1 cellular context compared by ENCODE assay signal in the genomic region with DNA sequence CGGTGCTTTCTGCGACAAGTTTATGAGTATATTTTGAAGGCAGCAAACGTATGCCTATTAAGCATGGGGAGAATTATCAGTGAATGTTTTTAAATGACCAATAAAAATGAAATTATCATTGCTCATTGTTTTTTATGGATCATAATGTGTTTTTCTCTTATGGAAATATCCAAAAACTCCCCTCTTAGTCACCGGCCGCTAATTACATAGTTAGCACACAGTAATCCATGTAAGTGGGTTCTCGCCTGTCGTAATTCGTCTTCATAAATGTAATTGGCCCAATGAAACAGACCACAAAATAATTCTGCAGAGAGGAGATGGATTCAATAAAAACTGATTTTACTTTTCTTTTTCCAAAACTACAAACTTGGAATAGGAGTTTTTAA.
TF ChIP-seq lines count a peak whose summit lies in the region.

No MANE protein-coding gene starts in this region.

TF ChIP-seq in WTC11, 78 proteins besides CTCF, POLR2A, EP300 and RAD21 (continued from another document):
- TF ChIP-seq, protein P1, sequence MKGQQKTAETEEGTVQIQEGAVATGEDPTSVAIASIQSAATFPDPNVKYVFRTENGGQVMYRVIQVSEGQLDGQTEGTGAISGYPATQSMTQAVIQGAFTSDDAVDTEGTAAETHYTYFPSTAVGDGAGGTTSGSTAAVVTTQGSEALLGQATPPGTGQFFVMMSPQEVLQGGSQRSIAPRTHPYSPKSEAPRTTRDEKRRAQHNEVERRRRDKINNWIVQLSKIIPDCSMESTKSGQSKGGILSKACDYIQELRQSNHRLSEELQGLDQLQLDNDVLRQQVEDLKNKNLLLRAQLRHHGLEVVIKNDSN (CRISPR knock-in tag; IDR thresholded peaks at IDR 0.05): no peak
- TF ChIP-seq NFATC4 (CRISPR knock-in tag; IDR thresholded peaks at IDR 0.05): no peak
- TF ChIP-seq ZBTB21 (CRISPR knock-in tag; IDR thresholded peaks at IDR 0.05; ENCODE audit: borderline replicate concordance): no peak
- no peak for TF ChIP-seq ZNF232 (CRISPR knock-in tag; IDR thresholded peaks at IDR 0.05)
- TF ChIP-seq KAT7 (CRISPR knock-in tag; IDR thresholded peaks at IDR 0.05; ENCODE audit: borderline replicate concordance): no peak
- TF ChIP-seq ZSCAN18 (CRISPR knock-in tag; IDR thresholded peaks at IDR 0.05): no peak
- no peak for TF ChIP-seq CREB1 (CRISPR knock-in tag; IDR thresholded peaks at IDR 0.05)
